In genomic region chr20:1928782-1929181, GRCh38 we compare ENCODE assay signal across 22 cellular contexts. TPM values are rescaled to one million over a fixed set of nuclear protein-coding genes. Genes with fewer than 3 reads are reported as not detected.
"Had no signal": no experiment of that assay in that cellular context is flagged by ENCODE, and none has a peak within 500 bp of the region (broad histone marks: within the 10 kb centered on the region; RNA-seq: fewer than 3 reads in every experiment).

No MANE protein-coding gene starts in this region.

- H3K4me3 Mint-ChIP-seq: activated CD8-positive, alpha-beta T cell treated with anti-CD3 and anti-CD28 coated beads for 36 hours; activated naive CD8-positive, alpha-beta T cell treated with anti-CD3 and anti-CD28 coated beads, Interleukin-2, amount 10 ng/mL, durations not matched to agents 7 days and 5 days; activated T-cell treated with anti-CD3 and anti-CD28 coated beads, Interleukin-2, amount 50 U/mL, for 72 hours; T-helper 1 cell treated with Interleukin-12 subunit alpha and Interleukin-12 subunit beta and Interleukin-4 antibody, amounts not matched to agents 30 μg/mL and 1 μg/mL, for 36 hours had no signal

- ATAC-seq: activated CD4-positive, CD25-positive, alpha-beta regulatory T cell treated with anti-CD3 and anti-CD28 coated beads, Interleukin-2, amount 50 U/mL, for 24 hours; activated CD8-positive, alpha-beta T cell treated with anti-CD3 and anti-CD28 coated beads for 36 hours; activated T-cell treated with anti-CD3 and anti-CD28 coated beads, Interleukin-2, amount 50 U/mL, for 72 hours had no signal

- DNase-seq: activated CD4-positive, alpha-beta T cell treated with anti-CD3 and anti-CD28 coated beads for 4 hours; activated CD8-positive, alpha-beta memory T cell treated with anti-CD3 and anti-CD28 coated beads, Interleukin-2, amount 50 U/mL, for 4 hours; activated CD8-positive, alpha-beta T cell treated with anti-CD3 and anti-CD28 coated beads for 36 hours; activated gamma-delta T cell treated with Interleukin-2 at 50 U/mL for 16 hours; activated naive CD4-positive, alpha-beta T cell treated with anti-CD3 and anti-CD28 coated beads, Interleukin-2, amount 50 U/mL, for 16 hours; activated naive CD8-positive, alpha-beta T cell treated with anti-CD3 and anti-CD28 coated beads, Interleukin-2, amount 10 ng/mL, durations not matched to agents 7 days and 5 days; activated T-cell treated with anti-CD3 and anti-CD28 coated beads, Interleukin-2, amount 50 U/mL, for 72 hours; adrenal gland; Kasumi-1; KBM-7; NCI-H1048; NCI-H146; NCI-H187 treated with DMSO at 0.1 percent for 48 hours; NCI-H2081 treated with DMSO at 0.1 percent for 48 hours; NCI-H446; NCI-H524; Peyer's patch; SHP77 had no signal

- H3K36me3 Mint-ChIP-seq: activated naive CD8-positive, alpha-beta T cell treated with anti-CD3 and anti-CD28 coated beads, Interleukin-2, amount 10 ng/mL, durations not matched to agents 7 days and 5 days had no signal

- H3K27ac ChIP-seq: adrenal gland, breast epithelium, Peyer's patch had no signal

- H3K4me1 Mint-ChIP-seq: activated naive CD8-positive, alpha-beta T cell treated with anti-CD3 and anti-CD28 coated beads, Interleukin-2, amount 10 ng/mL, durations not matched to agents 7 days and 5 days had no signal

- H3K27me3 ChIP-seq: adrenal gland, breast epithelium, Peyer's patch had no signal

- H3K9me3 ChIP-seq: adrenal gland, breast epithelium, Peyer's patch had no signal

- H3K4me3 ChIP-seq: adrenal gland, breast epithelium, Peyer's patch had no signal

- H3K27ac Mint-ChIP-seq: activated CD8-positive, alpha-beta T cell treated with anti-CD3 and anti-CD28 coated beads for 36 hours; activated naive CD8-positive, alpha-beta T cell treated with anti-CD3 and anti-CD28 coated beads, Interleukin-2, amount 10 ng/mL, durations not matched to agents 7 days and 5 days; activated T-cell treated with anti-CD3 and anti-CD28 coated beads, Interleukin-2, amount 50 U/mL, for 72 hours; activated T-helper 2 cell treated with anti-CD3 and anti-CD28 coated beads, Interferon-gamma antibody, Interleukin-2, Interleukin-4, amounts not matched to agents 10 μg/mL and 5 μg/mL and 100 μg/mL, durations not matched to agents 14 hours and 24 hours and 36 hours; T-helper 1 cell treated with Interleukin-12 subunit alpha and Interleukin-12 subunit beta and Interleukin-4 antibody, amounts not matched to agents 30 μg/mL and 1 μg/mL, for 36 hours had no signal

- H3K9me3 Mint-ChIP-seq: activated CD8-positive, alpha-beta T cell treated with anti-CD3 and anti-CD28 coated beads for 36 hours; activated naive CD8-positive, alpha-beta T cell treated with anti-CD3 and anti-CD28 coated beads, Interleukin-2, amount 10 ng/mL, durations not matched to agents 7 days and 5 days; activated T-cell treated with anti-CD3 and anti-CD28 coated beads, Interleukin-2, amount 50 U/mL, for 72 hours; activated T-helper 2 cell treated with anti-CD3 and anti-CD28 coated beads, Interferon-gamma antibody, Interleukin-2, Interleukin-4, amounts not matched to agents 10 μg/mL and 5 μg/mL and 100 μg/mL, durations not matched to agents 14 hours and 24 hours and 36 hours; T-helper 1 cell treated with Interleukin-12 subunit alpha and Interleukin-12 subunit beta and Interleukin-4 antibody, amounts not matched to agents 30 μg/mL and 1 μg/mL, for 36 hours had no signal

- H3K4me1 ChIP-seq: breast epithelium, Peyer's patch had no signal

- H3K36me3 ChIP-seq: breast epithelium had no signal

RNA-seq across cellular contexts. Expression of gene SIRPA, which starts 33.6 kb away (rescaled TPM):
- total RNA-seq: activated T-helper 2 cell treated with anti-CD3 and anti-CD28 coated beads, Interferon-gamma antibody, Interleukin-2, Interleukin-4, amounts not matched to agents 10 μg/mL and 5 μg/mL and 100 μg/mL, durations not matched to agents 14 hours and 24 hours and 36 hours had no signal
